ENCODE assay signal across 8 cellular contexts in genomic region chr14:96797188-96797942, GRCh38. TPM values are rescaled to one million over a fixed set of nuclear protein-coding genes. Genes with fewer than 3 reads are reported as not detected.
DNase-seq lines count a peak whose midpoint lies in the region; ATAC-seq, FAIRE-seq and TF ChIP-seq lines count a peak whose summit lies in the region.

TSS of gene VRK1 (plus strand) at chr14:96797382. CDS start at chr14:96833472, 36,090 bp downstream.

- no peaks in the 10 kb centered on the region; the same call in 1 of the 2 replicates for H3K36me3 ChIP-seq in BE2C
- H3K36me3 ChIP-seq in kidney (ENCODE audit: control insufficient read depth in 1 of 2, insufficient read depth in 2 of 2, low read length in 2 of 2), result no peaks in the 10 kb centered on the region

- FAIRE-seq in GM19239 (lab: Jason Lieb, UNC), result peak; percentile 91
- no peak for FAIRE-seq in kidney (lab: Jason Lieb, UNC)

- H3K4me1 Mint-ChIP-seq in chondrocyte (ENCODE audit: low read depth), result peaks cover 14% of the 10 kb centered on the region

- intact Hi-C loops in kidney (cut with DNase I), result no loop called here

- peak; percentile 97 for ATAC-seq in HG03442 (IDR thresholded peaks at IDR 0.05; ENCODE audit: unreplicated experiment)

- no peaks in the 10 kb centered on the region for H3K9me3 Mint-ChIP-seq in chondrocyte (ENCODE audit: low read depth)

- H3K4me3 Mint-ChIP-seq in chondrocyte (ENCODE audit: unreplicated experiment), result peak within 1 kb of the TSS; percentile 82

- H3K9me3 ChIP-seq in BE2C (no peaks in the 10 kb centered on the region), kidney (ENCODE audit: control insufficient read depth in 1 of 2, low read length in 2 of 2) (no peaks in the 10 kb centered on the region)

- no peaks in the 10 kb centered on the region for H3K27me3 ChIP-seq in BE2C

- H3K4me3 ChIP-seq in BE2C (ENCODE audit: low read depth, low read length) (peak within 1 kb of the TSS; percentile 88), kidney (ENCODE audit: low read length in 2 of 2) (peak within 1 kb of the TSS; percentile 69 to 78)

- H3K27ac Mint-ChIP-seq in chondrocyte (ENCODE audit: unreplicated experiment), result peak within 1 kb of the TSS; percentile 75

- peak within 1 kb of the TSS in 1 of 2 donors; percentile 42 for H3K9ac ChIP-seq in kidney (ENCODE audit: low read length in 2 of 2)

- DNase-seq in BE2C (peak; percentile 97), GM19239 (ENCODE audit: insufficient read length, low spot score) (peak; percentile 83), NCI-H510A treated with DMSO at 0.1 percent for 48 hours (lab: John Stamatoyannopoulos, UW) (peak; percentile 94), chondrocyte (ENCODE audit: low spot score) (peak; percentile 98), kidney (peak; percentile 98)
- peak; percentile 91 for DNase-seq in activated CD4-positive, alpha-beta T cell treated with anti-CD3 and anti-CD28 coated beads for 1 hour
- peak; percentile 96 for DNase-seq in stimulated activated CD4-positive, alpha-beta T cell treated with anti-CD3 and anti-CD28 coated beads, Interleukin-15, amount 100 ng/mL, for 24 hours

- H3K27ac ChIP-seq in kidney (ENCODE audit: low read depth in 2 of 2, low read length in 2 of 2), result no peak within 1 kb of the TSS

- H3K4me1 ChIP-seq in BE2C (no peaks in the 10 kb centered on the region; the same call in 1 of the 2 replicates), kidney (ENCODE audit: control insufficient read depth in 1 of 2, insufficient read depth in 1 of 2, low read depth in 1 of 2, low read length in 2 of 2) (peaks cover 0 to 7% of the 10 kb centered on the region in 2 donors)

- H3K27me3 Mint-ChIP-seq in chondrocyte (ENCODE audit: low read depth), result peaks cover 2% of the 10 kb centered on the region

- H3K36me3 Mint-ChIP-seq in chondrocyte (ENCODE audit: low read depth), result no peaks in the 10 kb centered on the region

- TF ChIP-seq CTCF in BE2C (IDR thresholded peaks at IDR 0.05; ENCODE audit: low read depth, low read length) (no peak), chondrocyte (IDR thresholded peaks at IDR 0.05) (no peak), kidney (IDR thresholded peaks at IDR 0.05; ENCODE audit: borderline replicate concordance, extremely low read depth, insufficient read depth) (no peak)

RNA-seq across cellular contexts. Expression of gene VRK1, which starts in this region (rescaled TPM):
- polyA plus RNA-seq in BE2C (2012; ENCODE audit: insufficient read depth, insufficient read length, low read depth), result 8.1 TPM
- 6.9 to 10.9 TPM (median 9.3 TPM) in 3 replicates for total RNA-seq in chondrocyte
- total RNA-seq in kidney, result 15.8 TPM
- polyA plus RNA-seq in kidney (ENCODE audit: insufficient read depth, low read depth, low replicate concordance), result 6.6 TPM
